19 cellular contexts compared by ENCODE assay signal in the genomic region with DNA sequence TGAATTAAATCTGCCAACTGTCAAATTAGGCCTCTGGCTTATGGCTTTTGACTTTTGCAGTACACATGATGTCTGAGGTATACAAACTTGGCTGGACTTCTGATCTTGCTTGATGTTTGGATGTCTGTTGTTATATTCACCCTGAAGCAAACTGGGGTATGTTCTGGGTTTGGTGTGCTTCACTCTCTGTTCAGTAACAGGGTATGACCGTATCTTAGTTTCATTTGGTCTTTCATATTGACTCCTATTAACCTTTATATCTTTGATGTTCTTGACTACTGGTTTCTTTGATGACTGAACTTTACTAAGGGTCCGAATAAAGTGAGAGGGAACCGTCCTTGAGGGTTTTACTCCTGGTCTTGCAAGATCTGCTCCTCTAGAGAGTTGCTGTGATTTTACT. TPM values are rescaled to one million over a fixed set of nuclear protein-coding genes. Genes with fewer than 3 reads are reported as not detected.
"Had no signal": no experiment of that assay in that cellular context is flagged by ENCODE, and none has a peak within 500 bp of the region (broad histone marks: within the 10 kb centered on the region; RNA-seq: fewer than 3 reads in every experiment).

No MANE protein-coding gene starts in this region.

- H3K27ac Mint-ChIP-seq: activated naive CD8-positive, alpha-beta T cell treated with anti-CD3 and anti-CD28 coated beads for 36 hours; activated T-helper 1 cell treated with anti-CD3 and anti-CD28 coated beads, Interleukin-12 subunit alpha, Interleukin-12 subunit beta, Interleukin-2, Interleukin-4 antibody, amounts not matched to agents 30 ng/mL and 10 ng/mL and 1 ng/mL, durations not matched to agents 14 hours and 24 hours and 36 hours; stimulated activated memory B cell treated with anti-CD40 and anti-IgM and Interleukin-4, amounts not matched to agents 10 μg/mL and 1 μg/mL and 100 μg/mL, for 72 hours; WTC11 had no signal

- H3K4me3 ChIP-seq: body of pancreas, lower lobe of right lung, tibial nerve, vagina had no signal

- H3K4me1 ChIP-seq: foreskin keratinocyte, lower lobe of right lung, tibial nerve, vagina had no signal

- H3K36me3 ChIP-seq: lower lobe of right lung, tibial nerve, vagina had no signal

- H3K4me3 Mint-ChIP-seq: activated naive CD8-positive, alpha-beta T cell treated with anti-CD3 and anti-CD28 coated beads for 36 hours; activated T-helper 1 cell treated with anti-CD3 and anti-CD28 coated beads, Interleukin-12 subunit alpha, Interleukin-12 subunit beta, Interleukin-2, Interleukin-4 antibody, amounts not matched to agents 30 ng/mL and 10 ng/mL and 1 ng/mL, durations not matched to agents 14 hours and 24 hours and 36 hours; stimulated activated memory B cell treated with anti-CD40 and anti-IgM and Interleukin-4, amounts not matched to agents 10 μg/mL and 1 μg/mL and 100 μg/mL, for 72 hours; WTC11 had no signal

- H3K27me3 ChIP-seq: body of pancreas, foreskin keratinocyte, tibial nerve, vagina had no signal

- H3K9me3 ChIP-seq: body of pancreas, lower lobe of right lung, tibial nerve, vagina had no signal

- ATAC-seq: body of pancreas; foreskin keratinocyte; left cardiac atrium; lower lobe of right lung; stimulated activated memory B cell treated with anti-CD40 and anti-IgM and Interleukin-4, amounts not matched to agents 10 μg/mL and 1 μg/mL and 100 μg/mL, for 72 hours; WTC11 had no signal

- H3K27ac ChIP-seq: body of pancreas, foreskin keratinocyte, lower lobe of right lung, tibial nerve, vagina had no signal

- H3K27me3 Mint-ChIP-seq: activated naive CD8-positive, alpha-beta T cell treated with anti-CD3 and anti-CD28 coated beads for 36 hours; stimulated activated memory B cell treated with anti-CD40 and anti-IgM and Interleukin-4, amounts not matched to agents 10 μg/mL and 1 μg/mL and 100 μg/mL, for 72 hours had no signal

- H3K36me3 Mint-ChIP-seq: immature natural killer cell had no signal

- H3K4me1 Mint-ChIP-seq: WTC11 had no signal

- DNase-seq: activated CD4-positive, alpha-beta T cell treated with anti-CD3 and anti-CD28 coated beads, Interleukin-2, amount 50 U/mL, for 1 hour; activated CD8-positive, alpha-beta memory T cell treated with anti-CD3 and anti-CD28 coated beads for 24 hours; activated naive CD8-positive, alpha-beta T cell treated with anti-CD3 and anti-CD28 coated beads for 36 hours; amygdala; body of pancreas; central memory CD4-positive, alpha-beta T cell; effector CD8-positive, alpha-beta T cell; foreskin keratinocyte; glutamatergic neuron; left cardiac atrium; lower lobe of right lung; retina; T-helper 1 cell had no signal

RNA-seq across cellular contexts. Expression of a gene that starts 8.2 kb away (rescaled TPM):
- total RNA-seq: tibial nerve had no signal

RNA-seq across cellular contexts. Expression of a gene that starts 28.1 kb away (rescaled TPM):
- total RNA-seq: body of pancreas, left cardiac atrium had no signal
- polyA plus RNA-seq: immature natural killer cell had no signal

RNA-seq across cellular contexts. Expression of a gene that starts 35.4 kb away (rescaled TPM):
- total RNA-seq: activated naive CD8-positive, alpha-beta T cell treated with anti-CD3 and anti-CD28 coated beads for 36 hours; activated T-helper 1 cell treated with anti-CD3 and anti-CD28 coated beads, Interleukin-12 subunit alpha, Interleukin-12 subunit beta, Interleukin-2, Interleukin-4 antibody, amounts not matched to agents 30 ng/mL and 10 ng/mL and 1 ng/mL, durations not matched to agents 14 hours and 24 hours and 36 hours; body of pancreas; left cardiac atrium; tibial nerve; vagina; WTC11 had no signal
